Comparison of ENCODE assay signal across 29 cellular contexts in genomic region chr17:9700754-9701476, GRCh38. TPM values are rescaled to one million over a fixed set of nuclear protein-coding genes. Genes with fewer than 3 reads are reported as not detected.
"Had no signal": no experiment of that assay in that cellular context is flagged by ENCODE, and none has a peak within 500 bp of the region (broad histone marks: within the 10 kb centered on the region; RNA-seq: fewer than 3 reads in every experiment).

No MANE protein-coding gene starts in this region.

- H3K4me3 ChIP-seq: adrenal gland, ascending aorta, body of pancreas, Peyer's patch, SJCRH30 had no signal

- H3K4me3 Mint-ChIP-seq: activated CD4-positive, alpha-beta memory T cell treated with anti-CD3 and anti-CD28 coated beads, Interleukin-2, amount 10 ng/mL, durations not matched to agents 7 days and 5 days; activated CD4-positive, alpha-beta T cell treated with anti-CD3 and anti-CD28 coated beads for 36 hours; activated naive CD4-positive, alpha-beta T cell treated with anti-CD3 and anti-CD28 coated beads, Interleukin-2, amount 10 ng/mL, durations not matched to agents 7 days and 5 days; activated naive CD8-positive, alpha-beta T cell treated with anti-CD3 and anti-CD28 coated beads for 36 hours; activated T-cell treated with anti-CD3 and anti-CD28 coated beads, Interleukin-2, amount 50 U/mL, for 72 hours had no signal

- H3K4me1 Mint-ChIP-seq: activated CD4-positive, alpha-beta T cell treated with anti-CD3 and anti-CD28 coated beads for 36 hours; activated naive CD4-positive, alpha-beta T cell treated with anti-CD3 and anti-CD28 coated beads, Interleukin-2, amount 10 ng/mL, durations not matched to agents 7 days and 5 days had no signal

- H3K9me3 Mint-ChIP-seq: activated CD4-positive, alpha-beta memory T cell treated with anti-CD3 and anti-CD28 coated beads, Interleukin-2, amount 10 ng/mL, durations not matched to agents 7 days and 5 days; activated naive CD4-positive, alpha-beta T cell treated with anti-CD3 and anti-CD28 coated beads, Interleukin-2, amount 10 ng/mL, durations not matched to agents 7 days and 5 days; activated naive CD8-positive, alpha-beta T cell treated with anti-CD3 and anti-CD28 coated beads for 36 hours; activated T-cell treated with anti-CD3 and anti-CD28 coated beads, Interleukin-2, amount 50 U/mL, for 72 hours; activated T-helper 2 cell treated with anti-CD3 and anti-CD28 coated beads, Interferon-gamma antibody, Interleukin-2, Interleukin-4, amounts not matched to agents 10 μg/mL and 5 μg/mL and 100 μg/mL, durations not matched to agents 14 hours and 24 hours and 36 hours had no signal

- H3K27ac ChIP-seq: adrenal gland, ascending aorta, body of pancreas, Peyer's patch, RWPE1, SJCRH30, VCaP had no signal

- H3K9ac ChIP-seq: SK-N-SH had no signal

- H3K27me3 ChIP-seq: adrenal gland, ascending aorta, body of pancreas, Peyer's patch, SJCRH30 had no signal

- H3K27ac Mint-ChIP-seq: activated CD4-positive, alpha-beta memory T cell treated with anti-CD3 and anti-CD28 coated beads, Interleukin-2, amount 10 ng/mL, durations not matched to agents 7 days and 5 days; activated CD4-positive, alpha-beta T cell treated with anti-CD3 and anti-CD28 coated beads for 36 hours; activated naive CD4-positive, alpha-beta T cell treated with anti-CD3 and anti-CD28 coated beads, Interleukin-2, amount 10 ng/mL, durations not matched to agents 7 days and 5 days; activated naive CD8-positive, alpha-beta T cell treated with anti-CD3 and anti-CD28 coated beads for 36 hours; activated T-cell treated with anti-CD3 and anti-CD28 coated beads, Interleukin-2, amount 50 U/mL, for 72 hours; activated T-helper 2 cell treated with anti-CD3 and anti-CD28 coated beads, Interferon-gamma antibody, Interleukin-2, Interleukin-4, amounts not matched to agents 10 μg/mL and 5 μg/mL and 100 μg/mL, durations not matched to agents 14 hours and 24 hours and 36 hours had no signal

- H3K27me3 Mint-ChIP-seq: activated CD4-positive, alpha-beta T cell treated with anti-CD3 and anti-CD28 coated beads for 36 hours; activated naive CD4-positive, alpha-beta T cell treated with anti-CD3 and anti-CD28 coated beads, Interleukin-2, amount 10 ng/mL, durations not matched to agents 7 days and 5 days; activated naive CD8-positive, alpha-beta T cell treated with anti-CD3 and anti-CD28 coated beads for 36 hours had no signal

- H3K9me2 ChIP-seq: SK-N-SH had no signal

- H3K9me3 ChIP-seq: adrenal gland, ascending aorta, body of pancreas, SJCRH30, SK-N-SH had no signal

- H3K4me2 ChIP-seq: SK-N-SH had no signal

- H3K4me1 ChIP-seq: adrenal gland, ascending aorta, body of pancreas, Peyer's patch, SJCRH30 had no signal

- ATAC-seq: activated CD4-positive, alpha-beta T cell treated with anti-CD3 and anti-CD28 coated beads for 36 hours; activated T-cell treated with anti-CD3 and anti-CD28 coated beads, Interleukin-2, amount 50 U/mL, for 72 hours; body of pancreas had no signal

- DNase-seq: activated CD4-positive, alpha-beta memory T cell treated with anti-CD3 and anti-CD28 coated beads, Interleukin-2, amount 10 ng/mL, durations not matched to agents 7 days and 5 days; activated CD4-positive, alpha-beta T cell treated with anti-CD3 and anti-CD28 coated beads for 36 hours; activated CD4-positive, alpha-beta T cell treated with anti-CD3 and anti-CD28 coated beads, Interleukin-2, amount 50 U/mL, for 1 hour; activated CD4-positive, CD25-positive, alpha-beta regulatory T cell; activated CD8-positive, alpha-beta memory T cell treated with anti-CD3 and anti-CD28 coated beads, Interleukin-2, amount 50 U/mL, for 4 hours; activated gamma-delta T cell treated with Interleukin-2 at 50 U/mL for 16 hours; activated naive CD4-positive, alpha-beta T cell treated with anti-CD3 and anti-CD28 coated beads, Interleukin-2, amount 10 ng/mL, durations not matched to agents 7 days and 5 days; activated naive CD8-positive, alpha-beta T cell treated with anti-CD3 and anti-CD28 coated beads for 36 hours; activated T-cell treated with anti-CD3 and anti-CD28 coated beads, Interleukin-2, amount 50 U/mL, for 72 hours; adrenal gland; body of pancreas; central memory CD4-positive, alpha-beta T cell; NCI-H1105 treated with DMSO at 0.1 percent for 48 hours; NCI-H1436 treated with DMSO at 0.1 percent for 48 hours; NCI-H187; NCI-H2081; NCI-H510A treated with DMSO at 0.1 percent for 48 hours; NCI-H69; NK-92 treated with Interleukin-12 subunit alpha and Interleukin-12 subunit beta, amount 100 ng/mL, for 24 hours; OCI-M1; Peyer's patch; Right ventricle myocardium superior; SJCRH30; SK-N-SH; T-helper 1 cell had no signal

- H3K36me3 ChIP-seq: adrenal gland, ascending aorta, Peyer's patch, SJCRH30 had no signal

- H3K36me3 Mint-ChIP-seq: activated naive CD4-positive, alpha-beta T cell treated with anti-CD3 and anti-CD28 coated beads, Interleukin-2, amount 10 ng/mL, durations not matched to agents 7 days and 5 days; activated naive CD8-positive, alpha-beta T cell treated with anti-CD3 and anti-CD28 coated beads for 36 hours had no signal

RNA-seq across cellular contexts. Expression of gene USP43, which starts 55.6 kb away (rescaled TPM):
- total RNA-seq: ascending aorta, Right ventricle myocardium superior had no signal
